9 cellular contexts compared by ENCODE assay signal in the genomic region with DNA sequence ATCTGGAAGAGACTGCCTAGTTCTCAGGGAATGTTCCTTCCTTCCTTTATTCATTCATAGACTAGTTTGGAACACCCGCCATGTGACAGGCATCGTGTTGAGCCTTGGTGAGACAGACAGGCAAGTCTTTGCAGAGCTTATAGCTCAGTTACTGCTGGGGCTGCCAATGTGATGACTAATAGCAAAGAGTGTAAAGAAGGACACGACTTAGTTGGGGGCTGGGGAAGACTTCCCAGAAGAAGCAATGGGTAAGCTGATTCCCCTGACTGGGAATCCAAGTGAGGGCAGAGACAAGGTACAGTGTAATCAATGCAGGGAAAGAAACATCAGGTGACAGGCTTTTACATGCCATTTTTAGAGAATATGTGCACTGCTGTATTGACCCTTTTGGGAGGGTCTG. TPM values are rescaled to one million over a fixed set of nuclear protein-coding genes. Genes with fewer than 3 reads are reported as not detected.
DNase-seq lines count a peak whose midpoint lies in the region; ATAC-seq and TF ChIP-seq lines count a peak whose summit lies in the region.
"Had no signal": no experiment of that assay in that cellular context is flagged by ENCODE, and none has a peak within 500 bp of the region (broad histone marks: within the 10 kb centered on the region; RNA-seq: fewer than 3 reads in every experiment).

No MANE protein-coding gene starts in this region.

- ATAC-seq in SK-N-SH treated with all-trans-retinoic acid at 6 μM for 48 hours, result peak; percentile 82
- peak; percentile 69 for ATAC-seq in esophagus mucosa
- ATAC-seq in HG02588 (IDR thresholded peaks at IDR 0.05; ENCODE audit: unreplicated experiment), result no peak
- ATAC-seq in GM18858 (IDR thresholded peaks at IDR 0.05; ENCODE audit: unreplicated experiment), result no peak

- CTCF ChIA-PET in activated naive CD4-positive, alpha-beta T cell treated with anti-CD3 and anti-CD28 coated beads, Interleukin-2, amount 10 ng/mL, durations not matched to agents 7 days and 5 days (lab: Charles Lee), result interaction anchor here (0.9 to 2.8 kb wide), 3 partner anchors 17 to 122 kb away, joined by 4 to 11 read pairs (median 8); no protein-coding TSS in a partner anchor
- CTCF ChIA-PET in GM10248 (lab: Yijun Ruan, JAX), result interaction anchor here (0.9 to 5.5 kb wide), 4 partner anchors 19 to 123 kb away, joined by 3 to 31 read pairs (median 6); no protein-coding TSS in a partner anchor

- H3K4me3 ChIP-seq in skeletal muscle tissue (ENCODE audit: low read length in 3 of 3), result no peak overlapping the region

- peaks cover 29 to 54% (median 35%) of the 10 kb centered on the region in 3 donors for H3K4me1 ChIP-seq in skeletal muscle tissue (ENCODE audit: control insufficient read depth in 3 of 3, insufficient read depth in 3 of 3, low read length in 3 of 3)

- peaks cover 10% of the 10 kb centered on the region for H3K36me3 Mint-ChIP-seq in activated naive CD4-positive, alpha-beta T cell treated with anti-CD3 and anti-CD28 coated beads, Interleukin-2, amount 10 ng/mL, durations not matched to agents 7 days and 5 days

- H3K4me3 Mint-ChIP-seq in activated naive CD4-positive, alpha-beta T cell treated with anti-CD3 and anti-CD28 coated beads, Interleukin-2, amount 10 ng/mL, durations not matched to agents 7 days and 5 days, result no peak overlapping the region

- peaks cover 97% of the 10 kb centered on the region for H3K4me1 Mint-ChIP-seq in activated naive CD4-positive, alpha-beta T cell treated with anti-CD3 and anti-CD28 coated beads, Interleukin-2, amount 10 ng/mL, durations not matched to agents 7 days and 5 days

- H3K27me3 ChIP-seq in skeletal muscle tissue (ENCODE audit: control insufficient read depth in 3 of 3, insufficient read depth in 3 of 3, low read length in 3 of 3), result no peaks in the 10 kb centered on the region

- peak overlapping the region; percentile 87 for H3K27ac Mint-ChIP-seq in activated naive CD4-positive, alpha-beta T cell treated with anti-CD3 and anti-CD28 coated beads, Interleukin-2, amount 10 ng/mL, durations not matched to agents 7 days and 5 days

- H3K9ac ChIP-seq in skeletal muscle tissue (ENCODE audit: low read depth in 1 of 3, low read length in 3 of 3), result peak overlapping the region in 1 of 3 donors; percentile 40

- peak overlapping the region; percentile 51 for H3K27ac ChIP-seq in skeletal muscle tissue (ENCODE audit: low read depth, low read length)

- H3K36me3 ChIP-seq in skeletal muscle tissue (ENCODE audit: control insufficient read depth in 3 of 3, insufficient read depth in 3 of 3, low read length in 3 of 3), result no peaks in the 10 kb centered on the region

- H3K9me3 Mint-ChIP-seq in activated naive CD4-positive, alpha-beta T cell treated with anti-CD3 and anti-CD28 coated beads, Interleukin-2, amount 10 ng/mL, durations not matched to agents 7 days and 5 days, result peaks cover 7% of the 10 kb centered on the region

- peaks cover 15% of the 10 kb centered on the region for H3K27me3 Mint-ChIP-seq in activated naive CD4-positive, alpha-beta T cell treated with anti-CD3 and anti-CD28 coated beads, Interleukin-2, amount 10 ng/mL, durations not matched to agents 7 days and 5 days

- no peak for TF ChIP-seq CTCF in GM10248 (IDR thresholded peaks at IDR 0.05; ENCODE audit: control extremely low read depth, extremely low read depth, low read depth, missing control alignments)

- POLR2A ChIA-PET in GM10248 (lab: Yijun Ruan, JAX), result no interaction called here

- H3K9me3 ChIP-seq in skeletal muscle tissue (ENCODE audit: control insufficient read depth in 3 of 3, low read length in 3 of 3), result no peaks in the 10 kb centered on the region

- DNase-seq in activated naive CD4-positive, alpha-beta T cell treated with anti-CD3 and anti-CD28 coated beads, Interleukin-2, amount 10 ng/mL, durations not matched to agents 7 days and 5 days, result no peak
- DNase-seq in activated naive CD4-positive, alpha-beta T cell treated with anti-CD3 and anti-CD28 coated beads, Interleukin-2, amount 50 U/mL, for 16 hours, result no peak
- no peak for DNase-seq in GM10248 (ENCODE audit: extremely low spot score)
- DNase-seq: NCI-H2171 had no signal

TF ChIP-seq in SK-N-SH treated with all-trans-retinoic acid at 6 μM for 48 hours, 23 proteins besides CTCF, POLR2A, EP300 and RAD21:
- TF ChIP-seq OSR1 (CRISPR knock-in tag; IDR thresholded peaks at IDR 0.05) (no peak), GLIS3 (CRISPR knock-in tag; IDR thresholded peaks at IDR 0.05) (no peak), ZFP3 (CRISPR knock-in tag; IDR thresholded peaks at IDR 0.05) (no peak), ZNF70 (CRISPR knock-in tag; IDR thresholded peaks at IDR 0.05) (no peak), ZFP30 (CRISPR knock-in tag; IDR thresholded peaks at IDR 0.05) (no peak), TOX (CRISPR knock-in tag; IDR thresholded peaks at IDR 0.05; ENCODE audit: borderline replicate concordance) (no peak), ARNTL (CRISPR knock-in tag; IDR thresholded peaks at IDR 0.05; ENCODE audit: borderline replicate concordance, low read depth) (no peak)
- TF ChIP-seq, protein P1, sequence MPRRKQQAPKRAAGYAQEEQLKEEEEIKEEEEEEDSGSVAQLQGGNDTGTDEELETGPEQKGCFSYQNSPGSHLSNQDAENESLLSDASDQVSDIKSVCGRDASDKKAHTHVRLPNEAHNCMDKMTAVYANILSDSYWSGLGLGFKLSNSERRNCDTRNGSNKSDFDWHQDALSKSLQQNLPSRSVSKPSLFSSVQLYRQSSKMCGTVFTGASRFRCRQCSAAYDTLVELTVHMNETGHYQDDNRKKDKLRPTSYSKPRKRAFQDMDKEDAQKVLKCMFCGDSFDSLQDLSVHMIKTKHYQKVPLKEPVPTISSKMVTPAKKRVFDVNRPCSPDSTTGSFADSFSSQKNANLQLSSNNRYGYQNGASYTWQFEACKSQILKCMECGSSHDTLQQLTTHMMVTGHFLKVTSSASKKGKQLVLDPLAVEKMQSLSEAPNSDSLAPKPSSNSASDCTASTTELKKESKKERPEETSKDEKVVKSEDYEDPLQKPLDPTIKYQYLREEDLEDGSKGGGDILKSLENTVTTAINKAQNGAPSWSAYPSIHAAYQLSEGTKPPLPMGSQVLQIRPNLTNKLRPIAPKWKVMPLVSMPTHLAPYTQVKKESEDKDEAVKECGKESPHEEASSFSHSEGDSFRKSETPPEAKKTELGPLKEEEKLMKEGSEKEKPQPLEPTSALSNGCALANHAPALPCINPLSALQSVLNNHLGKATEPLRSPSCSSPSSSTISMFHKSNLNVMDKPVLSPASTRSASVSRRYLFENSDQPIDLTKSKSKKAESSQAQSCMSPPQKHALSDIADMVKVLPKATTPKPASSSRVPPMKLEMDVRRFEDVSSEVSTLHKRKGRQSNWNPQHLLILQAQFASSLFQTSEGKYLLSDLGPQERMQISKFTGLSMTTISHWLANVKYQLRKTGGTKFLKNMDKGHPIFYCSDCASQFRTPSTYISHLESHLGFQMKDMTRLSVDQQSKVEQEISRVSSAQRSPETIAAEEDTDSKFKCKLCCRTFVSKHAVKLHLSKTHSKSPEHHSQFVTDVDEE (CRISPR knock-in tag; IDR thresholded peaks at IDR 0.05), result no peak

RNA-seq across cellular contexts. Expression of a gene that starts 51.2 kb away (rescaled TPM):
- 1.1 TPM for total RNA-seq in esophagus mucosa
- 48.0 TPM for total RNA-seq in skeletal muscle tissue

Comparison
In these comparisons a context has a peak if more than half of its experiments do, and no peak if none do; other contexts are left out.
1. ATAC-seq: peak in SK-N-SH treated with all-trans-retinoic acid at 6 μM for 48 hours (single experiment) and esophagus mucosa (single experiment); none in HG02588 (single experiment) and GM18858 (single experiment).
2. RNA of a gene that starts 51.2 kb away (total RNA-seq): 48.0 TPM in skeletal muscle tissue (single experiment); 1.1 TPM in esophagus mucosa (single experiment); every median in the first group is over 10 times any median in the second.